Comparison of ENCODE assay signal across 1 cellular context in genomic region chr11:118703563-118704106, GRCh38.
TF ChIP-seq lines count a peak whose summit lies in the region.

No MANE protein-coding gene starts in this region.

TF ChIP-seq in K562, 482 proteins besides CTCF, POLR2A, EP300 and RAD21:
- TF ChIP-seq ZKSCAN1 (IDR thresholded peaks at IDR 0.05; ENCODE audit: low read depth, low read length): no peak
- TF ChIP-seq NFIC (IDR thresholded peaks at IDR 0.05): peak; percentile 79
- TF ChIP-seq ZFX (CRISPR knock-in tag; IDR thresholded peaks at IDR 0.05): peak; percentile 39; the same call in 1 of the 2 replicates
- TF ChIP-seq ZNF134 (CRISPR knock-in tag; conservative IDR thresholded peaks at IDR 0.05): peak; percentile 69
